Comparison of ENCODE assay signal across 10 cellular contexts in genomic region chr14:89415139-89415538, GRCh38. TPM values are rescaled to one million over a fixed set of nuclear protein-coding genes. Genes with fewer than 3 reads are reported as not detected.
DNase-seq lines count a peak whose midpoint lies in the region; ATAC-seq, FAIRE-seq and TF ChIP-seq lines count a peak whose summit lies in the region.
"Had no signal": no experiment of that assay in that cellular context is flagged by ENCODE, and none has a peak within 500 bp of the region (broad histone marks: within the 10 kb centered on the region; RNA-seq: fewer than 3 reads in every experiment).

No MANE protein-coding gene starts in this region.

- H4K20me1 ChIP-seq in H1 (replicated peaks in 1 of 2; ENCODE audit: control insufficient read depth in 1 of 2, insufficient read depth in 2 of 2, low read length in 2 of 2): peaks cover 2 to 4% of the 10 kb centered on the region in 2 experiments

- H4K91ac ChIP-seq in H1 (replicated peaks; ENCODE audit: insufficient read length, low read length): no peak overlapping the region

- H4K5ac ChIP-seq in H1 (ENCODE audit: insufficient read length, low read depth, low read length): no peak overlapping the region

- H3K14ac ChIP-seq in H1 (ENCODE audit: insufficient read length): no peak overlapping the region

- peak overlapping the region; percentile 96 for H3K27ac Mint-ChIP-seq in CD4-positive, alpha-beta T cell
- H3K27ac Mint-ChIP-seq in neural crest cell (ENCODE audit: unreplicated experiment): no peak overlapping the region

- H3K27me3 Mint-ChIP-seq in CD4-positive, alpha-beta T cell: no peaks in the 10 kb centered on the region
- peaks cover 4% of the 10 kb centered on the region for H3K27me3 Mint-ChIP-seq in neural crest cell (ENCODE audit: low read depth)

- H3K36me3 ChIP-seq in H1 (ENCODE audit: control insufficient read depth in 2 of 4, insufficient read depth in 4 of 4, low read length in 3 of 4): peaks cover 5 to 28% (median 19%) of the 10 kb centered on the region in 4 experiments; a peak in 7 of 8 replicates

- DNase-seq in CD4-positive, alpha-beta T cell: no peak
- DNase-seq in NCI-H69 (lab: John Stamatoyannopoulos, UW) (peak; percentile 30), H1 (ENCODE audit: low read depth in 1 of 2, low spot score in 2 of 2) (no peak), neural crest cell (ENCODE audit: low read depth, low spot score) (no peak), DMS53 (lab: John Stamatoyannopoulos, UW) (no peak), cerebellum (ENCODE audit: low spot score) (no peak), foreskin keratinocyte (no peak)
- DNase-seq: MV-4-11 had no signal

- H4K8ac ChIP-seq in H1 (ENCODE audit: extremely low read depth, insufficient read depth, low read length): no peak overlapping the region

- peaks cover 52 to 89% of the 10 kb centered on the region in 2 experiments for H3K79me2 ChIP-seq in H1 (ENCODE audit: control insufficient read depth in 1 of 2, insufficient read depth in 2 of 2, low read length in 2 of 2)

- peaks cover 75% of the 10 kb centered on the region for H3K4me1 Mint-ChIP-seq in CD4-positive, alpha-beta T cell (ENCODE audit: low read depth)
- H3K4me1 Mint-ChIP-seq in neural crest cell: peaks cover 24% of the 10 kb centered on the region

- H3K4me1 ChIP-seq in H1 (replicated peaks in 1 of 4; ENCODE audit: control insufficient read depth in 3 of 4, insufficient read depth in 4 of 4, low read length in 3 of 4) (peaks cover 4 to 23% (median 8%) of the 10 kb centered on the region in 4 experiments), foreskin keratinocyte (peaks cover 4% of the 10 kb centered on the region)

- H3K27ac ChIP-seq in CD4-positive, alpha-beta T cell (ENCODE audit: low read depth, low read length): no peak overlapping the region
- H3K27ac ChIP-seq in H1 (ENCODE audit: low read depth, low read length) (no peak overlapping the region), foreskin keratinocyte (no peak overlapping the region)

- H2BK120ac ChIP-seq in H1 (replicated peaks; ENCODE audit: low read depth, low read length): no peak overlapping the region

- POLR2A ChIA-PET in CD4-positive, alpha-beta T cell (lab: Charles Lee): interaction anchor here (0.6 to 2.5 kb wide), 6 partner anchors 14 to 306 kb away, joined by 3 to 11 read pairs (median 5); no protein-coding TSS in a partner anchor
- POLR2A ChIA-PET in H1 (lab: Charles Lee; ENCODE audit: partially characterized antibody): interaction anchor here (0.6 to 1.6 kb wide), 13 partner anchors 9 to 374 kb away, joined by 3 to 7 read pairs (median 3); no protein-coding TSS in a partner anchor

- ATAC-seq in CD4-positive, alpha-beta T cell (ENCODE audit: poor library complexity): no peak
- ATAC-seq in HG03432 (IDR thresholded peaks at IDR 0.05; ENCODE audit: unreplicated experiment) (no peak), foreskin keratinocyte (no peak)

- H2AK5ac ChIP-seq in H1 (ENCODE audit: low read depth, low read length): no peak overlapping the region

- no peak for TF ChIP-seq EP300 in H1 (IDR thresholded peaks at IDR 0.05; ENCODE audit: borderline replicate concordance in 1 of 2, low read depth in 2 of 2, low read length in 2 of 2)

- H3K4me3 Mint-ChIP-seq in CD4-positive, alpha-beta T cell: peak overlapping the region; percentile 77
- peak overlapping the region; percentile 98 for H3K4me3 Mint-ChIP-seq in neural crest cell

- TF ChIP-seq RAD21 in H1 (IDR thresholded peaks at IDR 0.05 in 1 of 2, conservative IDR thresholded peaks at IDR 0.05 in 1 of 2; ENCODE audit: low read depth in 2 of 2, low read length in 2 of 2): no peak

- H3K4me3 ChIP-seq in H1 (ENCODE audit: extremely low read depth in 1 of 4, insufficient read depth in 2 of 4, low read depth in 3 of 4, low read length in 4 of 4): peak overlapping the region; percentile 74 to 91 (median 84); a peak in 5 of 8 replicates

- H3K4me2 ChIP-seq in H1 (ENCODE audit: insufficient read depth in 1 of 2, low read depth in 2 of 2, low read length in 2 of 2): peak overlapping the region; percentile 70 to 81

- FAIRE-seq in H1 (lab: Jason Lieb, UNC): no peak
- FAIRE-seq: bronchial epithelial cell had no signal

- no peak for TF ChIP-seq POLR2A in H1 (IDR thresholded peaks at IDR 0.05; ENCODE audit: control extremely low read depth in 1 of 2, low read depth in 2 of 2, low read length in 2 of 2)

- no peak overlapping the region for H3K56ac ChIP-seq in H1 (replicated peaks; ENCODE audit: insufficient read length, low read depth, low read length)

- no peak overlapping the region for H2BK12ac ChIP-seq in H1 (ENCODE audit: low read depth, low read length)

- 78% methylated on average over 5 of the region's 5 CpGs; no CpG with 5 or more reads in 1 of the 2 experiments for WGBS in H1 (ENCODE audit: extremely low coverage in 1 of 2, insufficient coverage in 1 of 2, insufficient read length in 1 of 2, insufficient replicate concordance in 2 of 2, low coverage in 1 of 2, low lambda C conversion rate in 2 of 2, missing lambda C conversion rate in 1 of 2), 2 experiments

- no peak overlapping the region for H2BK20ac ChIP-seq in H1 (ENCODE audit: low read length)

- CTCF ChIA-PET in CD4-positive, alpha-beta T cell (lab: Charles Lee): interaction anchor here (0.6 to 1.3 kb wide), 5 partner anchors 8 to 287 kb away, joined by 3 to 4 read pairs (median 3); no protein-coding TSS in a partner anchor
- CTCF ChIA-PET in H1 (lab: Charles Lee; ENCODE audit: partially characterized antibody): interaction anchor here (0.5 to 1.3 kb wide), 9 partner anchors 9 to 499 kb away, joined by 3 to 7 read pairs (median 3); no protein-coding TSS in a partner anchor

- H2BK5ac ChIP-seq in H1 (ENCODE audit: low read depth, low read length): no peak overlapping the region

- no peak overlapping the region for H3K9ac ChIP-seq in H1 (replicated peaks in 1 of 4; ENCODE audit: extremely low read depth in 1 of 4, low read depth in 3 of 4, low read length in 3 of 4)

- H3K4ac ChIP-seq in H1 (replicated peaks; ENCODE audit: insufficient read length, low read depth, low read length): no peak overlapping the region

- H2AFZ ChIP-seq in H1 (ENCODE audit: low read length): no peak overlapping the region

- no peak overlapping the region for H2BK15ac ChIP-seq in H1 (ENCODE audit: low read length)

- peaks cover 46% of the 10 kb centered on the region for H3K36me3 Mint-ChIP-seq in CD4-positive, alpha-beta T cell (ENCODE audit: low read depth)
- H3K36me3 Mint-ChIP-seq in neural crest cell (ENCODE audit: low read depth): peaks cover 18% of the 10 kb centered on the region

- no peaks in the 10 kb centered on the region for H3K9me3 ChIP-seq in CD4-positive, alpha-beta T cell (ENCODE audit: control insufficient read depth, low read length)
- peaks cover 5% of the 10 kb centered on the region in 2 experiments; a peak in 3 of 4 replicates for H3K9me3 ChIP-seq in H1 (ENCODE audit: insufficient read depth in 2 of 2, low read depth in 1 of 2, low read length in 1 of 2)

- no peak overlapping the region for H3K23ac ChIP-seq in H1 (ENCODE audit: insufficient read length)

- no peak overlapping the region for H3K18ac ChIP-seq in H1 (ENCODE audit: extremely low read depth, low read length)

- peaks cover 5% of the 10 kb centered on the region; the same call in 1 of the 2 replicates for H3K79me1 ChIP-seq in H1 (ENCODE audit: low read depth, low read length)

- no peaks in the 10 kb centered on the region for H3K9me3 Mint-ChIP-seq in CD4-positive, alpha-beta T cell
- H3K9me3 Mint-ChIP-seq in neural crest cell: no peaks in the 10 kb centered on the region

- H3K27me3 ChIP-seq in CD4-positive, alpha-beta T cell (ENCODE audit: control insufficient read depth, insufficient read depth, low read length): no peaks in the 10 kb centered on the region
- H3K27me3 ChIP-seq in H1 (replicated peaks in 1 of 4; ENCODE audit: control insufficient read depth in 3 of 4, extremely low read depth in 1 of 4, insufficient read depth in 3 of 4, low read length in 3 of 4): no peaks in the 10 kb centered on the region
- no peaks in the 10 kb centered on the region for H3K27me3 ChIP-seq in foreskin keratinocyte

- H3K23me2 ChIP-seq in H1 (ENCODE audit: low read depth, low read length): peaks cover 5% of the 10 kb centered on the region; the same call in 1 of the 2 replicates

- intact Hi-C loops in CD4-positive, alpha-beta T cell (cut with DNase I, micrococcal nuclease): loop anchor here (5.0 to 10.0 kb wide), 5 partner anchors 202 to 590 kb away; partner anchors contain the start of genes TDP1 (in 1 of the 2) and TTC8 (in 1 of the 2)

- no peak for TF ChIP-seq CTCF in CD4-positive, alpha-beta T cell (IDR thresholded peaks at IDR 0.05)
- TF ChIP-seq CTCF in H1 (IDR thresholded peaks at IDR 0.05; ENCODE audit: control extremely low read depth in 1 of 3, insufficient read depth in 1 of 3, low read depth in 1 of 3, low read length in 3 of 3) (no peak), neural crest cell (conservative IDR thresholded peaks at IDR 0.05) (no peak), foreskin keratinocyte (conservative IDR thresholded peaks at IDR 0.05) (no peak)

TF ChIP-seq in H1, 55 proteins besides CTCF, POLR2A, EP300 and RAD21:
- no peak for TF ChIP-seq CEBPB (IDR thresholded peaks at IDR 0.05; ENCODE audit: low read depth, low read length)
- no peak for TF ChIP-seq SP2 (IDR thresholded peaks at IDR 0.05; ENCODE audit: low read length)
TF ChIP-seq in H1: peak in this region for 0.

RNA-seq across cellular contexts. Expression of gene FOXN3, which starts 1.9 kb away (rescaled TPM):
- total RNA-seq in CD4-positive, alpha-beta T cell: 100 to 1,000 TPM; 124 to 127 TPM
- 165 and 178 TPM in 2 replicates for total RNA-seq in H1 (2021; fragmentation: NEBNext Ultra II Directional; extraction: Animal tissue kit (Norgen Biotek cat#: 25700))
- polyA plus RNA-seq in H1 (2011; rRNA removed) (52.6 and 76.3 TPM in 2 replicates), foreskin keratinocyte (3.1 TPM in 2 replicates)
- 50.2 TPM for polyA plus RNA-seq in H1 (2011; cell fraction: cytosol; rRNA removed)
- polyA plus RNA-seq in H1 (2011; cell fraction: nucleus; rRNA removed): 191 TPM
- polyA plus RNA-seq in H1 (2012, experiment 1 of 2): 51.0 to 70.0 TPM (median 65.0 TPM) in 4 replicates
- polyA plus RNA-seq in H1 (2012, experiment 2 of 2): 16.0 TPM
- polyA plus RNA-seq in H1 (2013, experiment 1 of 2): 81.3 TPM
- polyA plus RNA-seq in H1 (2013, experiment 2 of 2): 76.7 TPM
- polyA minus RNA-seq in H1 (2011; rRNA and poly(A)+ RNA removed): 259 and 262 TPM in 2 replicates
- polyA minus RNA-seq in H1 (2011; cell fraction: cytosol; rRNA and poly(A)+ RNA removed): 110 TPM
- 411 TPM for polyA minus RNA-seq in H1 (2011; cell fraction: nucleus; rRNA and poly(A)+ RNA removed)
- total RNA-seq in neural crest cell (36.7 and 41.4 TPM in 2 replicates), cerebellum (57.6 TPM), foreskin keratinocyte (14.5 and 20.1 TPM in 2 replicates)
